Comparison of ENCODE assay signal across 15 cellular contexts in the genomic region with DNA sequence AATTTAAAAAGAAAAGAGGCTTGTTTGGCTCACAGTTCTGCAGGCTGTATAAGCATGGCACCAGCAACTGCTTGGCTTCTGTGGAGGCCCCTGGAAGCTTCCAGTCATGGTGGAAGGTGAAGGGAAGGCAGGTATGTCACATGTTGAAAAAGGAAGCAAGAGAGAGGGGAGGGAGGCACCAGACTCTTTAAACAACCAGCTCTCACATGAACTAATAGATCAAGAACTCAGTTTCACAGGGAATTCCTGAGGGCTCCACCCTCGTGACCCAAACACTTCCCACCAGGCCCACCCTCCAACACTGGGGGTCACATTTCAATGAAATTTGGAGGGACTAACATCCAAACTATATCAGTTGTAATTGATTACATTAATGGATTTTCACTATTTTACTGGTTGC.
"Had no signal": no experiment of that assay in that cellular context is flagged by ENCODE, and none has a peak within 500 bp of the region (broad histone marks: within the 10 kb centered on the region; RNA-seq: fewer than 3 reads in every experiment).

No MANE protein-coding gene starts in this region.

- H3K27me3 ChIP-seq: hepatocyte, suprapubic skin had no signal

- H3K36me3 Mint-ChIP-seq: activated naive CD8-positive, alpha-beta T cell treated with anti-CD3 and anti-CD28 coated beads for 36 hours had no signal

- H3K27ac ChIP-seq: dorsolateral prefrontal cortex, hepatocyte, prostate gland, suprapubic skin had no signal

- H3K27ac Mint-ChIP-seq: activated naive CD8-positive, alpha-beta T cell treated with anti-CD3 and anti-CD28 coated beads for 36 hours; activated T-helper 1 cell treated with anti-CD3 and anti-CD28 coated beads, Interleukin-12 subunit alpha, Interleukin-12 subunit beta, Interleukin-2, Interleukin-4 antibody, amounts not matched to agents 30 ng/mL and 10 ng/mL and 1 ng/mL, durations not matched to agents 14 hours and 24 hours and 36 hours; endodermal cell; nephron progenitor cell; stimulated activated naive CD8-positive, alpha-beta T cell treated with anti-CD3 and anti-CD28 coated beads, Interleukin-15, Interleukin-2, amounts not matched to agents 100 ng/mL and 50 ng/mL, for 24 hours had no signal

- H3K4me3 ChIP-seq: dorsolateral prefrontal cortex, hepatocyte, prostate gland, suprapubic skin had no signal

- H3K79me2 ChIP-seq: hepatocyte had no signal

- DNase-seq: activated CD4-positive, alpha-beta T cell treated with anti-CD3 and anti-CD28 coated beads, Interleukin-2, amount 50 U/mL, for 1 hour; activated CD8-positive, alpha-beta memory T cell treated with anti-CD3 and anti-CD28 coated beads for 24 hours; activated naive CD8-positive, alpha-beta T cell treated with anti-CD3 and anti-CD28 coated beads for 36 hours; dorsolateral prefrontal cortex; endodermal cell; left ventricle myocardium superior; mesendoderm; nephron progenitor cell; occipital lobe; right cardiac atrium had no signal

- H2AFZ ChIP-seq: hepatocyte had no signal

- H3K36me3 ChIP-seq: prostate gland, suprapubic skin had no signal

- H3K4me1 ChIP-seq: prostate gland had no signal

- H3K9me3 ChIP-seq: prostate gland, suprapubic skin had no signal

- H3K9me3 Mint-ChIP-seq: activated naive CD8-positive, alpha-beta T cell treated with anti-CD3 and anti-CD28 coated beads for 36 hours; activated T-helper 1 cell treated with anti-CD3 and anti-CD28 coated beads, Interleukin-12 subunit alpha, Interleukin-12 subunit beta, Interleukin-2, Interleukin-4 antibody, amounts not matched to agents 30 ng/mL and 10 ng/mL and 1 ng/mL, durations not matched to agents 14 hours and 24 hours and 36 hours; endodermal cell; nephron progenitor cell; stimulated activated naive CD8-positive, alpha-beta T cell treated with anti-CD3 and anti-CD28 coated beads, Interleukin-15, Interleukin-2, amounts not matched to agents 100 ng/mL and 50 ng/mL, for 24 hours had no signal

- H3K4me2 ChIP-seq: hepatocyte had no signal

- H3K4me3 Mint-ChIP-seq: activated naive CD8-positive, alpha-beta T cell treated with anti-CD3 and anti-CD28 coated beads for 36 hours; activated T-helper 1 cell treated with anti-CD3 and anti-CD28 coated beads, Interleukin-12 subunit alpha, Interleukin-12 subunit beta, Interleukin-2, Interleukin-4 antibody, amounts not matched to agents 30 ng/mL and 10 ng/mL and 1 ng/mL, durations not matched to agents 14 hours and 24 hours and 36 hours; endodermal cell; nephron progenitor cell; stimulated activated naive CD8-positive, alpha-beta T cell treated with anti-CD3 and anti-CD28 coated beads, Interleukin-15, Interleukin-2, amounts not matched to agents 100 ng/mL and 50 ng/mL, for 24 hours had no signal

- H3K4me1 Mint-ChIP-seq: activated naive CD8-positive, alpha-beta T cell treated with anti-CD3 and anti-CD28 coated beads for 36 hours had no signal
